In genomic region chr15:75367406-75367912, GRCh38 we compare ENCODE assay signal across 8 cellular contexts. TPM values are rescaled to one million over a fixed set of nuclear protein-coding genes. Genes with fewer than 3 reads are reported as not detected.
A peak's percentile ranks its signal among the peaks of the same experiment; 100 is the strongest.
DNase-seq lines count a peak whose midpoint lies in the region; ATAC-seq and TF ChIP-seq lines count a peak whose summit lies in the region.

No MANE protein-coding gene starts in this region.

- no peak for TF ChIP-seq EP300 in esophagus muscularis mucosa (IDR thresholded peaks at IDR 0.05)

- TF ChIP-seq POLR2A in Peyer's patch (IDR thresholded peaks at IDR 0.05) = no peak
- no peak for TF ChIP-seq POLR2A in esophagus muscularis mucosa (IDR thresholded peaks at IDR 0.05; ENCODE audit: low read depth)

- no peak overlapping the region for H3K23ac ChIP-seq in trophoblast cell (ENCODE audit: low read length)

- no peak overlapping the region for H3K9ac ChIP-seq in trophoblast cell (ENCODE audit: low read length)

- DNase-seq in Peyer's patch (no peak), esophagus muscularis mucosa (ENCODE audit: extremely low spot score) (no peak), trophoblast cell (no peak), NCI-H1417 treated with DMSO at 0.1 percent for 48 hours (lab: John Stamatoyannopoulos, UW) (no peak), NCI-H748 treated with DMSO at 0.1 percent for 48 hours (lab: John Stamatoyannopoulos, UW) (no peak), omental fat pad (ENCODE audit: low spot score) (no peak)

- no peak overlapping the region for H4K91ac ChIP-seq in trophoblast cell (ENCODE audit: low read depth, low read length)

- WGBS in esophagus muscularis mucosa = 44% methylated on average over 7 of the region's 7 CpGs
- WGBS in trophoblast cell (ENCODE audit: extremely low coverage, insufficient coverage, insufficient read length) = no CpG with 5 or more reads among the region's 7 CpGs

- peaks cover 8% of the 10 kb centered on the region for H3K79me1 ChIP-seq in trophoblast cell (ENCODE audit: low read length)

- H3K36me3 ChIP-seq in DOHH2 (ENCODE audit: control insufficient read depth, low read length) = peaks cover 46% of the 10 kb centered on the region
- H3K36me3 ChIP-seq in Peyer's patch = peaks cover 0 to 61% (median 0%) of the 10 kb centered on the region in 3 donors
- H3K36me3 ChIP-seq in esophagus muscularis mucosa = peaks cover 36 to 73% (median 64%) of the 10 kb centered on the region in 4 donors
- peaks cover 34 to 48% of the 10 kb centered on the region in 2 experiments for H3K36me3 ChIP-seq in trophoblast cell (ENCODE audit: control insufficient read depth in 1 of 2, insufficient read depth in 2 of 2, low read length in 2 of 2)

- H3K14ac ChIP-seq in trophoblast cell (ENCODE audit: low read length) = no peak overlapping the region

- H3K27me3 ChIP-seq in DOHH2 (ENCODE audit: control insufficient read depth, low read length) (no peaks in the 10 kb centered on the region), Peyer's patch (no peaks in the 10 kb centered on the region), esophagus muscularis mucosa (no peaks in the 10 kb centered on the region), trophoblast cell (ENCODE audit: insufficient read depth, low read length) (no peaks in the 10 kb centered on the region)

- peaks cover 22% of the 10 kb centered on the region for H3F3A ChIP-seq in DOHH2 (ENCODE audit: control insufficient read depth, insufficient read depth)

- H3K27ac ChIP-seq in DOHH2 (ENCODE audit: low read depth, low read length) = peak overlapping the region; percentile 4; the same call in 1 of the 2 replicates
- peak overlapping the region; percentile 95 to 100 (median 98) for H3K27ac ChIP-seq in Peyer's patch
- H3K27ac ChIP-seq in esophagus muscularis mucosa (replicated peaks in 1 of 4) = peak overlapping the region; percentile 89 to 100 (median 96)
- H3K27ac ChIP-seq in trophoblast cell (ENCODE audit: low read depth, low read length) = no peak overlapping the region

- no peak for TF ChIP-seq CTCF in DOHH2 (IDR thresholded peaks at IDR 0.05; ENCODE audit: low read depth, low read length, poor library complexity, severe bottlenecking)
- no peak for TF ChIP-seq CTCF in Peyer's patch (IDR thresholded peaks at IDR 0.05)
- no peak for TF ChIP-seq CTCF in esophagus muscularis mucosa (IDR thresholded peaks at IDR 0.05)
- TF ChIP-seq CTCF in omental fat pad (IDR thresholded peaks at IDR 0.05) = peak in 1 of 3 donors; percentile 7

- H2AK5ac ChIP-seq in trophoblast cell (ENCODE audit: low read length) = no peak overlapping the region

- no peak overlapping the region for H3K18ac ChIP-seq in trophoblast cell (ENCODE audit: low read length)

- H3K4me3 ChIP-seq in DOHH2 (ENCODE audit: low read length) = peak overlapping the region; percentile 73
- H3K4me3 ChIP-seq in Peyer's patch = peak overlapping the region; percentile 66 to 97 (median 88)
- peak overlapping the region; percentile 69 to 83 (median 80) for H3K4me3 ChIP-seq in esophagus muscularis mucosa
- no peak overlapping the region for H3K4me3 ChIP-seq in trophoblast cell (ENCODE audit: low read depth, low read length)

- H3K4me1 ChIP-seq in DOHH2 (ENCODE audit: control insufficient read depth, low read length) = peaks cover 32% of the 10 kb centered on the region
- peaks cover 0 to 20% (median 6%) of the 10 kb centered on the region in 4 donors for H3K4me1 ChIP-seq in Peyer's patch
- peaks cover 20 to 29% (median 21%) of the 10 kb centered on the region in 4 donors for H3K4me1 ChIP-seq in esophagus muscularis mucosa
- peaks cover 3 to 9% of the 10 kb centered on the region in 2 experiments for H3K4me1 ChIP-seq in trophoblast cell (ENCODE audit: control insufficient read depth in 1 of 2, insufficient read depth in 2 of 2, low read length in 2 of 2)

- no peak overlapping the region for H3K4ac ChIP-seq in trophoblast cell (ENCODE audit: low read depth, low read length)

- intact Hi-C loops in esophagus muscularis mucosa (cut with DNase I) = loop anchor here (5.0 to 10.0 kb wide), 2 partner anchors 277 to 435 kb away; partner anchors contain the start of genes IMP3 and SNX33

- ATAC-seq in omental fat pad (ENCODE audit: low FRiP score) (no peak), HG02885 (IDR thresholded peaks at IDR 0.05; ENCODE audit: poor library complexity, unreplicated experiment) (no peak)

- H4K12ac ChIP-seq in trophoblast cell (ENCODE audit: low read depth, low read length) = no peak overlapping the region

- H3K4me2 ChIP-seq in DOHH2 (ENCODE audit: low read length) (peak overlapping the region; percentile 68), trophoblast cell (ENCODE audit: low read length) (peak overlapping the region; percentile 20)

- H4K8ac ChIP-seq in trophoblast cell (ENCODE audit: low read depth, low read length) = no peak overlapping the region

- H4K20me1 ChIP-seq in DOHH2 (ENCODE audit: control insufficient read depth, insufficient read depth, low read depth, low read length) = no peaks in the 10 kb centered on the region; the same call in 1 of the 2 replicates

- no peaks in the 10 kb centered on the region for H3K9me3 ChIP-seq in DOHH2 (ENCODE audit: control insufficient read depth, insufficient read depth, low read length)
- no peaks in the 10 kb centered on the region for H3K9me3 ChIP-seq in Peyer's patch
- no peaks in the 10 kb centered on the region for H3K9me3 ChIP-seq in esophagus muscularis mucosa
- no peaks in the 10 kb centered on the region for H3K9me3 ChIP-seq in trophoblast cell (ENCODE audit: insufficient read depth, low read depth, low read length)

- H2BK12ac ChIP-seq in trophoblast cell (ENCODE audit: low read length) = no peak overlapping the region

- no peak overlapping the region for H2BK120ac ChIP-seq in trophoblast cell (ENCODE audit: insufficient read depth, low read length, poor library complexity)

- H2BK5ac ChIP-seq in trophoblast cell (ENCODE audit: low read depth, low read length, poor library complexity) = no peak overlapping the region

- H3K9me2 ChIP-seq in DOHH2 (replicated peaks; ENCODE audit: control insufficient read depth, low read length) = no peaks in the 10 kb centered on the region

- no peak overlapping the region for H2AFZ ChIP-seq in trophoblast cell (ENCODE audit: insufficient read depth, low read length, poor library complexity)

- H3K79me2 ChIP-seq in DOHH2 (ENCODE audit: control insufficient read depth, low read length) = peaks cover 20% of the 10 kb centered on the region
- peaks cover 4% of the 10 kb centered on the region for H3K79me2 ChIP-seq in trophoblast cell (ENCODE audit: control insufficient read depth, insufficient read depth, low read length, poor library complexity)

RNA-seq across cellular contexts. Expression of gene MAN2C1, which starts 0.9 kb away (rescaled TPM):
- total RNA-seq in Peyer's patch = 100 to 1,000 TPM; 268 to 777 (median 649) TPM
- 100 to 1,000 TPM in 3 of 4 donors, 10 to 100 TPM in 1; 67.4 to 163 (median 125) TPM for total RNA-seq in esophagus muscularis mucosa
- 35.1 and 37.3 TPM in 2 replicates for polyA plus RNA-seq in trophoblast cell (2013)
- total RNA-seq in omental fat pad = 100 to 1,000 TPM; 108 to 391 (median 171) TPM

RNA-seq across cellular contexts. Expression of gene NEIL1, which starts 20.6 kb away (rescaled TPM):
- total RNA-seq in Peyer's patch (100 to 1,000 TPM in 3 of 4 donors, 10 to 100 TPM in 1; 63.7 to 173 (median 112) TPM), esophagus muscularis mucosa (10 to 100 TPM; 14.1 to 37.0 (median 15.7) TPM), omental fat pad (10 to 100 TPM; 13.3 to 41.8 (median 29.9) TPM)
- 4.2 and 5.1 TPM in 2 replicates for polyA plus RNA-seq in trophoblast cell (2013)

RNA-seq across cellular contexts. Expression of gene COMMD4, which starts 31.6 kb away (rescaled TPM):
- 100 to 1,000 TPM in 1 of 4 donors, 10 to 100 TPM in 3; 54.2 to 107 (median 68.0) TPM for total RNA-seq in Peyer's patch
- total RNA-seq in esophagus muscularis mucosa = 10 to 100 TPM; 32.0 to 73.0 (median 50.6) TPM
- 66.2 and 66.8 TPM in 2 replicates for polyA plus RNA-seq in trophoblast cell (2013)
- 10 to 100 TPM; 41.4 to 71.6 (median 50.7) TPM for total RNA-seq in omental fat pad
